In the genomic region with DNA sequence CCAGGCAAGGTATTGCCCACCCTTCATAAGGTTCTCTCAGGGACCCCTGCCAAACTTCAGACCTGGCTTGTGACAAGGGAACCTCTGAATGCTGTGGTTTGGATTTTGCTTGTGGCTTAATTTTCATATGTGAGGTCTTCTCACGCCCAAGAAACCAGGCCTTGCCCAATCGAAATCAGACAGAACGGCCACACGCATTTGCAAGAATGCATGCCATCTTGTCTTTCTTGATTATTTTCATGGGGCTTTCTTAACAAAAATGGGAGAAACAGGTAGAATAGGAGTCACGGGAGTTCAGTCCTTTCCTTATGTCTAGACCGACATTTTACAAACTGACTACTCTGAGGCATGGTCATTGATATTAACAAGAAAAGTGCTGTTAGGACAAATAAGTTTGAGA, we compare ENCODE assay signal across 7 cellular contexts.
"Had no signal": no experiment of that assay in that cellular context is flagged by ENCODE, and none has a peak within 500 bp of the region (broad histone marks: within the 10 kb centered on the region; RNA-seq: fewer than 3 reads in every experiment).

No MANE protein-coding gene starts in this region.

- DNase-seq: GDM1, GF-D8 had no signal

- H3K4me3 ChIP-seq: GM12878 had no signal

- FAIRE-seq: G401.6, GM12878, GM12892, GM18507, GM19239 had no signal

- ATAC-seq: GM12878 had no signal
